8 cellular contexts compared by ENCODE assay signal in the genomic region with DNA sequence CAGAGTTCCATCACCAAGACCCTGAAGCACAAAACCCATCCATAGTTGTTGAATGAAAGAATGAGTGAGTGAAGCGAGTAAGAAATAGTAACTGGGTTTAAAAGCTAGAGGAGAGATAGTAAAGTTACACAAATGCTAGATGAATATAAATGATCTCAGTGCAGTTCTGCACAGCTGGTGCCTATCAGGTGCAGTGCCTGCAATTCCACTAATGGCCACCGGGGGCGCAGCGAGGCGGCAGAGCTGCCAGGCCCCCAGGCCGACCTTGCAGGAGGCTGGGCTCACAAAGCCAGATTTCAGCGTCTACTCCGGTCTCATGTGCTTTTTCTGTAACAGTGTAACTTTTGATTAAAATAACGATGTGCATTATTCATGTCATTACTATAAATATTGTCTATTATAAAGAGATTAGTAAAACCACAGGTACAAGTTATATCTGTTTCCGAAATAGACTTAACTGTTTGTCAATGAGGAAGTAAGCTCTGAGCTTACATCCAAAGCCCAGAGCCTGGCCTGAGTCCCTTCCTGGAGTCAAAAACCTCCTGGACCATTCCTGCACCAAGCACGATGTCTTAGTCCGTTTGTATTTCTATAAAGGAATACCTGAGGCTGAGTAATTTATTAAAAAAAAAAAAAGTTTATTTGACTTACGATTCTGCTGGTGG.
DNase-seq lines count a peak whose midpoint lies in the region; ATAC-seq and TF ChIP-seq lines count a peak whose summit lies in the region.

No MANE protein-coding gene starts in this region.

- no peak overlapping the region for H3K4me3 ChIP-seq in cardiac fibroblast (replicated peaks in 1 of 2; ENCODE audit: low read depth in 2 of 2, low read length in 2 of 2)

- TF ChIP-seq CTCF in C4-2B (conservative IDR thresholded peaks at IDR 0.05) (peak; percentile 100), cardiac fibroblast (IDR thresholded peaks at IDR 0.05; ENCODE audit: low read depth, low read length) (peak; percentile 99)

- peak; percentile 66 for ATAC-seq in GM21390 (IDR thresholded peaks at IDR 0.05; ENCODE audit: unreplicated experiment)
- no peak for ATAC-seq in GM19397 (IDR thresholded peaks at IDR 0.05; ENCODE audit: unreplicated experiment)

- DNase-seq in NCI-H187 treated with DMSO at 0.1 percent for 48 hours (lab: John Stamatoyannopoulos, UW) (peak; percentile 5), cardiac fibroblast (ENCODE audit: low read depth in 2 of 2) (peak; percentile 46 to 47), left kidney (ENCODE audit: low read depth, low spot score) (peak; percentile 77)
- peak; percentile 83 for DNase-seq in activated CD4-positive, CD25-positive, alpha-beta regulatory T cell treated with anti-CD3 and anti-CD28 coated beads, Interleukin-2, amount 50 U/mL, for 72 hours
- DNase-seq in stimulated activated CD4-positive, alpha-beta T cell treated with anti-CD3 and anti-CD28 coated beads, TNF-alpha, amount 100 ng/mL, for 24 hours (ENCODE audit: low read depth in 3 of 3), result peak; percentile 38 to 67 (median 49)

- H3K27ac ChIP-seq in C4-2B, result no peak overlapping the region

Comparison
In these comparisons a context has a peak if more than half of its experiments do, and no peak if none do; other contexts are left out.
1. DNase-seq: peak in every context shown above with its lines; median percentile 83 in activated CD4-positive, CD25-positive, alpha-beta regulatory T cell treated with anti-CD3 and anti-CD28 coated beads, Interleukin-2, amount 50 U/mL, for 72 hours; 77 in left kidney; 49 in stimulated activated CD4-positive, alpha-beta T cell treated with anti-CD3 and anti-CD28 coated beads, TNF-alpha, amount 100 ng/mL, for 24 hours; 46 in cardiac fibroblast; 5 in NCI-H187 treated with DMSO at 0.1 percent for 48 hours.